In genomic region chr22:26534874-26535470, GRCh38 we compare ENCODE assay signal across 17 cellular contexts. TPM values are rescaled to one million over a fixed set of nuclear protein-coding genes. Genes with fewer than 3 reads are reported as not detected.
A peak's percentile ranks its signal among the peaks of the same experiment; 100 is the strongest.
DNase-seq lines count a peak whose midpoint lies in the region; ATAC-seq, FAIRE-seq and TF ChIP-seq lines count a peak whose summit lies in the region.
"Had no signal": no experiment of that assay in that cellular context is flagged by ENCODE, and none has a peak within 500 bp of the region (broad histone marks: within the 10 kb centered on the region; RNA-seq: fewer than 3 reads in every experiment).

No MANE protein-coding gene starts in this region.

- H3K27me3 Mint-ChIP-seq in CD14-positive monocyte (ENCODE audit: low read depth in 3 of 3) (peaks cover 0 to 2% (median 2%) of the 10 kb centered on the region in 3 donors), activated B cell treated with CpG ODN at 0.5 μM for 24 hours (no peaks in the 10 kb centered on the region)
- H3K27me3 Mint-ChIP-seq: CD4-positive, alpha-beta memory T cell had no signal

- no peak for TF ChIP-seq CTCF in CD14-positive monocyte (IDR thresholded peaks at IDR 0.05)
- TF ChIP-seq CTCF in activated B cell treated with CpG ODN at 0.5 μM for 24 hours (IDR thresholded peaks at IDR 0.05) = no peak
- no peak for TF ChIP-seq CTCF in mucosa of descending colon (IDR thresholded peaks at IDR 0.05)
- no peak for TF ChIP-seq CTCF in lower lobe of right lung (IDR thresholded peaks at IDR 0.05)

- ATAC-seq in activated B cell treated with CpG ODN at 0.5 μM for 24 hours (ENCODE audit: low read depth) = peak; percentile 50
- ATAC-seq in mucosa of descending colon = peak; percentile 33
- no peak for ATAC-seq in lower lobe of right lung
- ATAC-seq: body of pancreas had no signal

- peaks cover 65 to 86% of the 10 kb centered on the region in 2 donors for H3K36me3 Mint-ChIP-seq in CD14-positive monocyte
- peaks cover 35% of the 10 kb centered on the region for H3K36me3 Mint-ChIP-seq in activated B cell treated with CpG ODN at 0.5 μM for 24 hours (ENCODE audit: low read depth)

- no peaks in the 10 kb centered on the region for H3K4me1 ChIP-seq in mucosa of descending colon (ENCODE audit: low read depth)
- peaks cover 7% of the 10 kb centered on the region for H3K4me1 ChIP-seq in lower lobe of right lung
- H3K4me1 ChIP-seq: SJCRH30 had no signal

- H3K27ac Mint-ChIP-seq in CD14-positive monocyte (peak overlapping the region in 6 of 7 donors; percentile 13 to 79 (median 68)), activated B cell treated with CpG ODN at 0.5 μM for 24 hours (peak overlapping the region; percentile 94)

- POLR2A ChIA-PET in activated B cell treated with CpG ODN at 0.5 μM for 24 hours (lab: Charles Lee) = interaction anchor here (0.6 to 2.6 kb wide), 10 partner anchors 17 to 688 kb away, joined by 3 to 19 read pairs (median 4); partner anchors contain the start of genes HPS4, SRRD and TFIP11

- H3K9me3 ChIP-seq in mucosa of descending colon (no peaks in the 10 kb centered on the region), lower lobe of right lung (no peaks in the 10 kb centered on the region)
- H3K9me3 ChIP-seq: body of pancreas, SJCRH30 had no signal

- intact Hi-C loops in CD14-positive monocyte (cut with micrococcal nuclease) = loop anchor here in 1 of 2 donors (5.0 kb wide), 1 partner anchor 32 kb away; no protein-coding TSS in a partner anchor
- intact Hi-C loops in activated B cell treated with CpG ODN at 0.5 μM for 24 hours (cut with micrococcal nuclease) = loop anchor here (1.0 kb wide), 1 partner anchor 55 kb away; the partner anchor contains the start of gene TPST2
- intact Hi-C loops in mucosa of descending colon (cut with DNase I, micrococcal nuclease) = no loop called here
- intact Hi-C loops in lower lobe of right lung (cut with DNase I) = no loop called here

- H3K4me3 ChIP-seq in mucosa of descending colon (no peak overlapping the region), lower lobe of right lung (no peak overlapping the region)
- H3K4me3 ChIP-seq: body of pancreas, SJCRH30 had no signal

- CTCF ChIA-PET in activated B cell treated with CpG ODN at 0.5 μM for 24 hours (lab: Charles Lee) = interaction anchor here (0.9 to 1.6 kb wide), 3 partner anchors 23 to 109 kb away, joined by 3 to 7 read pairs (median 5); no protein-coding TSS in a partner anchor

- FAIRE-seq in GM19239 (lab: Jason Lieb, UNC) = peak; percentile 90
- FAIRE-seq: kidney had no signal

- H3K36me3 ChIP-seq in mucosa of descending colon (ENCODE audit: low read depth) (no peaks in the 10 kb centered on the region), lower lobe of right lung (peaks cover 89% of the 10 kb centered on the region)

- H3K4me3 Mint-ChIP-seq in CD14-positive monocyte = no peak overlapping the region
- peak overlapping the region; percentile 67 for H3K4me3 Mint-ChIP-seq in activated B cell treated with CpG ODN at 0.5 μM for 24 hours

- H3K9me3 Mint-ChIP-seq in CD14-positive monocyte (peaks cover 0 to under 1% (median 0%) of the 10 kb centered on the region in 7 donors), activated B cell treated with CpG ODN at 0.5 μM for 24 hours (no peaks in the 10 kb centered on the region)
- H3K9me3 Mint-ChIP-seq: CD4-positive, alpha-beta memory T cell had no signal

- H3K4me1 Mint-ChIP-seq in CD14-positive monocyte = peaks cover 21% of the 10 kb centered on the region
- peaks cover 49% of the 10 kb centered on the region for H3K4me1 Mint-ChIP-seq in activated B cell treated with CpG ODN at 0.5 μM for 24 hours

- H3K27ac ChIP-seq in lower lobe of right lung = no peak overlapping the region
- H3K27ac ChIP-seq: SJCRH30, VCaP had no signal

- DNase-seq in CD14-positive monocyte (ENCODE audit: low spot score) = no peak
- no peak for DNase-seq in GM19239 (ENCODE audit: insufficient read length, low spot score)
- DNase-seq in activated B cell treated with CpG ODN at 0.5 μM for 24 hours = no peak
- DNase-seq in mucosa of descending colon = no peak
- DNase-seq in iPS-NIHi11 (ENCODE audit: low spot score) = no peak
- no peak for DNase-seq in lower lobe of right lung
- no peak for DNase-seq in GF-D8 (lab: John Stamatoyannopoulos, UW)
- no peak for DNase-seq in COLO829 (ENCODE audit: low spot score)
- DNase-seq: body of pancreas; CD4-positive, alpha-beta memory T cell; GDM1; KG1; kidney; NCI-H187 treated with DMSO at 0.1 percent for 48 hours; NCI-H774; SJCRH30 had no signal

- no peaks in the 10 kb centered on the region for H3K27me3 ChIP-seq in lower lobe of right lung (ENCODE audit: low read depth)
- H3K27me3 ChIP-seq: body of pancreas, SJCRH30 had no signal

RNA-seq across cellular contexts. Expression of gene TFIP11, which starts 22.7 kb away (rescaled TPM):
- 10 to 100 TPM; 10.1 to 19.8 TPM for polyA plus RNA-seq in CD14-positive monocyte
- total RNA-seq in activated B cell treated with CpG ODN at 0.5 μM for 24 hours (59.0 and 62.8 TPM in 2 replicates), mucosa of descending colon (10 to 100 TPM; 26.2 to 39.1 (median 34.6) TPM), lower lobe of right lung (28.4 TPM)

RNA-seq across cellular contexts. Expression of gene SRRD, which starts 51.3 kb away (rescaled TPM):
- 10 to 100 TPM; 10.0 to 15.0 TPM for polyA plus RNA-seq in CD14-positive monocyte
- 26.4 and 32.0 TPM in 2 replicates for total RNA-seq in activated B cell treated with CpG ODN at 0.5 μM for 24 hours
- 10 to 100 TPM; 11.1 to 19.1 (median 11.2) TPM for total RNA-seq in mucosa of descending colon
- 18.1 TPM for total RNA-seq in lower lobe of right lung

RNA-seq across cellular contexts. Expression of gene HPS4, which starts 51.4 kb away (rescaled TPM):
- polyA plus RNA-seq in CD14-positive monocyte = 1 to 10 TPM; 5.7 to 7.5 TPM
- total RNA-seq in activated B cell treated with CpG ODN at 0.5 μM for 24 hours (45.3 and 51.6 TPM in 2 replicates), mucosa of descending colon (10 to 100 TPM; 28.6 to 29.2 (median 28.9) TPM), lower lobe of right lung (39.8 TPM)

RNA-seq across cellular contexts. Expression of gene TPST2, which starts 55.0 kb away (rescaled TPM):
- polyA plus RNA-seq in CD14-positive monocyte = 10 to 100 TPM; 62.8 to 69.5 TPM
- total RNA-seq in activated B cell treated with CpG ODN at 0.5 μM for 24 hours = 10.4 and 11.0 TPM in 2 replicates
- total RNA-seq in mucosa of descending colon = 10 to 100 TPM in 2 of 3 donors, 1 to 10 TPM in 1; 9.2 to 13.9 (median 11.7) TPM
- 63.1 TPM for total RNA-seq in lower lobe of right lung

Comparison
In these comparisons a context has a peak if more than half of its experiments do, and no peak if none do; other contexts are left out.
1. ATAC-seq: peak in activated B cell treated with CpG ODN at 0.5 μM for 24 hours (single experiment) and mucosa of descending colon (single experiment); none in lower lobe of right lung (0 of 2).